8 cellular contexts compared by ENCODE assay signal in the genomic region with DNA sequence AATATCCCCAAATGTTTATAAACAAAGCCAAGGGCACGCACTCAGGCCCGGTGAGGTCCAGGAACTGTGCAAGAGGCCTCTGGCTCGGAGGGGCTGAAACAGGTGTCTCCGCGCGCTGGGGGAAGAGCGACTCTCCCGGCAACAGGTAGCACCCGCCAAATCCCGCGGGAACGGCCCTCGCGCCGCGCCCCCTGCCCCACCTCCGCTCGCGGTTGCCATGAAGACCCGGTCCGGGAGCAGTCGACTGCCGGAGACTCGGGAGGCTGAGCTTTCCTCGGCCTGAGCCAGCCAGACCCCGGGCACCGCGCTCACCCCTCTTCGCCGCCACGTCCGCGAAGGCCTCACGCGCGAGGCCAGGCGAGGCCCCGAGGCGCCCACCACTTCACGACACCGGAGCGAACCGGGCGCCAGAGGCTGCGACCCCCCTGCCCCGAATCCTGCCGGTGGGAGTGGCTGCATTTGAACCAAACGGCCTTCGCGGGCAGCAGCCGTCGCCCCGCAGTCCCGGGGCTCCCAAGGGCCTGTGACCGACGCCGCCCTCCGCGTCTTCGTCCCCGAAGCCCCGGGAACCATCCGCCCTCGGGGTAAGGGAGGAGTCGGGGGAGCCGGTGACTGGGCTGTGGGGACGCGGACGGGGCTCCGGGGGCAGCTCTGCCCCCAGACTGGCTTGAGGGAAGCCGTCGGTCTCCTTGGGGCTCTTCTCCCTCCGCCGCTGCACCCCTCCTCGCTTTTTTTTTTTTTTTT. TPM values are rescaled to one million over a fixed set of nuclear protein-coding genes. Genes with fewer than 3 reads are reported as not detected.
A peak's percentile ranks its signal among the peaks of the same experiment; 100 is the strongest.
DNase-seq lines count a peak whose midpoint lies in the region; ATAC-seq and TF ChIP-seq lines count a peak whose summit lies in the region.

A gene with protein sequence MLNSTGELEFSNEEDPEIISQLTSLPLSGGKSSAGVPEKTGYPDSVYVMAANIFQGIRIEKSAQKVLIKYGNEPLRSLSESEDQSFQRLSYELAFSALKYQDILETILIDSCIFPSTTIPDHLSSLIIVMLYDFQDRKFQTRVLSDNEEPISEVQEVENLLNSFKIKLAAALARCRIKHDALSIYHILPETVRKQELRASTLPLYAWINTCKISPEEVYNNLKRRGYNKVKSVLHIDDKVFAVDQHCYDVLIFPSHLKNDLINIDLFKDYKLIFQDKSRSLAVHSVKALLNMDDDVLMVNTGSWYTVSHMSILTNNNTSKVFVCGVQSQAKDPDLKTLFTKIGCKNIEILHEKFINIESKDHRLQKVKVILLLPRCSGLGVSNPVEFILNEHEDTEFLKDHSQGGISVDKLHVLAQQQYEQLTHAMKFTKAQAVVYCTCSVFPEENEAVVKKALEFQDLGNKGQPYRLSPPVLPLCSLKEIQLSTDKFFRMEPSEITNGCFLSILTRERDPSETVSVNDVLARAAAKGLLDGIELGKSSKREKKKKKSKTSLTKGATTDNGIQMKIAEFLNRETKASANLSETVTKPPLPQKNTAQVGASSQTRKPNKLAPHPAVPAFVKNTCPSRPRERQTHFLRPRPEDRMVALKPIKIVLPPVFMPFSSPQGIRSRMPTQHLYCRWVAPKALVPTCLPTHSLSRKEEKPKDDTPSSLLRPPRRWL (plus strand): TSS at position 239 of the 744 bp plus-strand sequence. CDS start 739 bp downstream, outside the sequence.

- no peaks in the 10 kb centered on the region for H3K9me2 ChIP-seq in PC-3 (replicated peaks; ENCODE audit: low read length)

- no peaks in the 10 kb centered on the region for H3K4me1 ChIP-seq in PC-3 (ENCODE audit: insufficient read depth, low read length)

- TF ChIP-seq POLR2A in lower leg skin (IDR thresholded peaks at IDR 0.05) = no peak

- CTCF ChIA-PET in PC-3 (lab: Charles Lee) = no interaction called here

- peak within 1 kb of the TSS; percentile 95 for H3K4me2 ChIP-seq in PC-3 (ENCODE audit: low read length)

- H3K27ac ChIP-seq in PC-3 (ENCODE audit: low read length) (no peak within 1 kb of the TSS), coronary artery (peak within 1 kb of the TSS; percentile 33 to 34)

- H3K79me2 ChIP-seq in PC-3 (ENCODE audit: low read length) = no peaks in the 10 kb centered on the region

- ATAC-seq in HG03354 (IDR thresholded peaks at IDR 0.05; ENCODE audit: poor library complexity, severe bottlenecking, unreplicated experiment) (peak; percentile 72), PC-3 (peak; percentile 71), GM18517 (IDR thresholded peaks at IDR 0.05; ENCODE audit: unreplicated experiment) (no peak)
- peak; percentile 60 for ATAC-seq in stimulated activated naive CD8-positive, alpha-beta T cell treated with anti-CD3 and anti-CD28 coated beads, Interleukin-15, Interleukin-2, amounts not matched to agents 100 U/mL and 50 U/mL, for 24 hours

- H3F3A ChIP-seq in PC-3 (ENCODE audit: low read length, unreplicated experiment) = no peaks in the 10 kb centered on the region

- H3K9ac ChIP-seq in PC-3 (ENCODE audit: low read length) = peak within 1 kb of the TSS; percentile 75

- H3K4me3 ChIP-seq in GM12865 (ENCODE audit: low read depth, low read length) (peak within 1 kb of the TSS; percentile 55), PC-3 (ENCODE audit: low read length) (peak within 1 kb of the TSS; percentile 74), coronary artery (peak within 1 kb of the TSS; percentile 78), lower leg skin (ENCODE audit: low read depth, poor library complexity, severe bottlenecking) (peak within 1 kb of the TSS; percentile 44)

- peak within 1 kb of the TSS; percentile 97 for H2AFZ ChIP-seq in PC-3 (ENCODE audit: low read length)

- no peaks in the 10 kb centered on the region for H3K36me3 ChIP-seq in PC-3 (ENCODE audit: low read depth, low read length)

- H3K27me3 ChIP-seq in PC-3 (ENCODE audit: low read length) = no peaks in the 10 kb centered on the region

- 1 to 2% methylated on average over 31 to 35 of the region's 75 CpGs for WGBS in lower leg skin, 2 donors

- BruUV-seq in PC-3 (replicated peaks; lab: Mats Ljungman, UMichigan) = no TSS peak

- no peaks in the 10 kb centered on the region for H3K9me3 ChIP-seq in PC-3 (ENCODE audit: low read length)

- intact Hi-C loops in PC-3 (cut with micrococcal nuclease) (loop anchor here (5.0 kb wide), 1 partner anchor 462 kb away; a partner anchor contains a TSS), lower leg skin (cut with DNase I; ENCODE audit: low total_unique reads) (no loop called here)

- POLR2A ChIA-PET in PC-3 (lab: Charles Lee; ENCODE audit: unreplicated experiment) = no interaction called here

- TF ChIP-seq CTCF in GM12865 (IDR thresholded peaks at IDR 0.05; ENCODE audit: insufficient read depth, low read depth, low read length, missing control alignments) (no peak), PC-3 (conservative IDR thresholded peaks at IDR 0.05; ENCODE audit: low read depth, low read length) (no peak), coronary artery (IDR thresholded peaks at IDR 0.05) (no peak), lower leg skin (IDR thresholded peaks at IDR 0.05) (no peak)

- no peaks in the 10 kb centered on the region for H4K20me1 ChIP-seq in PC-3 (ENCODE audit: low read length)

- DNase-seq in GM12865 (ENCODE audit: low read depth) = peak; percentile 58
- peak; percentile 75 for DNase-seq in PC-3
- no peak for DNase-seq in coronary artery (ENCODE audit: low spot score)
- peak; percentile 30 to 87 for DNase-seq in lower leg skin (ENCODE audit: low spot score in 2 of 2)
- DNase-seq in stimulated activated naive CD8-positive, alpha-beta T cell treated with anti-CD3 and anti-CD28 coated beads, Interleukin-15, Interleukin-2, amounts not matched to agents 100 U/mL and 50 U/mL, for 24 hours = peak; percentile 52
- no peak for DNase-seq in NCI-H226

RNA-seq across cellular contexts. Expression of the gene that starts here (rescaled TPM):
- total RNA-seq in PC-3 (2014; rRNA removed) (4.2 and 6.7 TPM in 2 replicates), lower leg skin (1 to 10 TPM; 1.7 to 4.9 (median 3.3) TPM)

Comparison
In these comparisons a context has a peak if more than half of its experiments do, and no peak if none do; other contexts are left out.
1. DNase-seq: peak in GM12865 (single experiment), PC-3 (single experiment), lower leg skin (2 of 2) and stimulated activated naive CD8-positive, alpha-beta T cell treated with anti-CD3 and anti-CD28 coated beads, Interleukin-15, Interleukin-2, amounts not matched to agents 100 U/mL and 50 U/mL, for 24 hours (single experiment); none in coronary artery (single experiment) and NCI-H226 (single experiment).
2. Peak in every context shown above with its lines, with median percentiles within 50 percentile points of each other: H3K4me3 ChIP-seq.